ENCODE assay signal across 1 cellular context in genomic region chr7:80848841-80849240, GRCh38.
A peak's percentile ranks its signal among the peaks of the same experiment; 100 is the strongest.
TF ChIP-seq lines count a peak whose summit lies in the region.

No MANE protein-coding gene starts in this region.

TF ChIP-seq in HEK293, 187 proteins besides CTCF, POLR2A, EP300 and RAD21 (continued from another document):
- TF ChIP-seq BCL11B (tag by site-specific recombination; IDR thresholded peaks at IDR 0.05; ENCODE audit: low read depth): no peak
- TF ChIP-seq ZNF302 (tag by site-specific recombination; IDR thresholded peaks at IDR 0.05; ENCODE audit: low read depth): no peak
- TF ChIP-seq ZBTB21 (tag by site-specific recombination; IDR thresholded peaks at IDR 0.05): peak; percentile 58; the same call in 1 of the 2 replicates
- no peak for TF ChIP-seq HOXD13 (CRISPR knock-in tag; IDR thresholded peaks at IDR 0.05; ENCODE audit: borderline replicate concordance)
- TF ChIP-seq ZNF580 (tag by site-specific recombination; IDR thresholded peaks at IDR 0.05): peak; percentile 91
- no peak for TF ChIP-seq ZNF658 (tag by site-specific recombination; IDR thresholded peaks at IDR 0.05)
- TF ChIP-seq MYNN (tag by site-specific recombination; IDR thresholded peaks at IDR 0.05; ENCODE audit: borderline replicate concordance): no peak
- TF ChIP-seq ZNF169 (tag by site-specific recombination; IDR thresholded peaks at IDR 0.05): no peak
- peak; percentile 70; the same call in 1 of the 2 replicates for TF ChIP-seq BCL11A (tag by site-specific recombination; IDR thresholded peaks at IDR 0.05; ENCODE audit: low read depth)
- TF ChIP-seq KLF8 (tag by site-specific recombination; IDR thresholded peaks at IDR 0.05): peak; percentile 78
- 0 out of 2 replicates have a peak, but pooled peaks have one; percentile 8 for TF ChIP-seq ATF2 (tag by site-specific recombination; IDR thresholded peaks at IDR 0.05; ENCODE audit: low read depth)
- TF ChIP-seq ZNF354C (tag by site-specific recombination; IDR thresholded peaks at IDR 0.05; ENCODE audit: borderline replicate concordance, low read depth): no peak
- TF ChIP-seq ZFP37 (tag by site-specific recombination; IDR thresholded peaks at IDR 0.05): no peak
- peak; percentile 76 for TF ChIP-seq ZNF639 (tag by site-specific recombination; IDR thresholded peaks at IDR 0.05)
- peak; percentile 27; the same call in 1 of the 2 replicates for TF ChIP-seq GLI2 (tag by site-specific recombination; IDR thresholded peaks at IDR 0.05; ENCODE audit: borderline replicate concordance, low read depth)
- TF ChIP-seq FEZF1 (tag by site-specific recombination; IDR thresholded peaks at IDR 0.05): peak; percentile 82
- no peak for TF ChIP-seq ZNF148 (tag by site-specific recombination; IDR thresholded peaks at IDR 0.05; ENCODE audit: borderline replicate concordance)
- no peak for TF ChIP-seq ZNF19 (tag by site-specific recombination; IDR thresholded peaks at IDR 0.05; ENCODE audit: low read depth)
- TF ChIP-seq ZNF433 (tag by site-specific recombination; IDR thresholded peaks at IDR 0.05; ENCODE audit: low read depth): no peak
- TF ChIP-seq ZNF37A (tag by site-specific recombination; IDR thresholded peaks at IDR 0.05): no peak
- TF ChIP-seq ZNF112 (tag by site-specific recombination; IDR thresholded peaks at IDR 0.05): no peak
- peak; percentile 80 for TF ChIP-seq HIC1 (tag by site-specific recombination; IDR thresholded peaks at IDR 0.05)
- TF ChIP-seq GFI1B (tag by site-specific recombination; IDR thresholded peaks at IDR 0.05): no peak
- TF ChIP-seq ZNF677 (tag by site-specific recombination; IDR thresholded peaks at IDR 0.05): no peak
- peak; percentile 43; the same call in 1 of the 2 replicates for TF ChIP-seq ZNF692 (tag by site-specific recombination; IDR thresholded peaks at IDR 0.05)
- no peak for TF ChIP-seq ZNF274 (IDR thresholded peaks at IDR 0.05; ENCODE audit: low read length)
- TF ChIP-seq ZNF274 (tag by site-specific recombination; IDR thresholded peaks at IDR 0.05; ENCODE audit: borderline replicate concordance): no peak
- TF ChIP-seq ZNF24 (tag by site-specific recombination; IDR thresholded peaks at IDR 0.05): 0 out of 2 replicates have a peak, but pooled peaks have one; percentile 54
- TF ChIP-seq EGR2 (tag by site-specific recombination; IDR thresholded peaks at IDR 0.05; ENCODE audit: low read depth): no peak
- TF ChIP-seq ZNF16 (tag by site-specific recombination; IDR thresholded peaks at IDR 0.05; ENCODE audit: low read depth): no peak
- TF ChIP-seq ZNF138 (tag by site-specific recombination; IDR thresholded peaks at IDR 0.05; ENCODE audit: borderline replicate concordance): no peak
- peak; percentile 98 for TF ChIP-seq PRDM6 (tag by site-specific recombination; IDR thresholded peaks at IDR 0.05)
- TF ChIP-seq ZBTB6 (tag by site-specific recombination; IDR thresholded peaks at IDR 0.05): no peak
- TF ChIP-seq ZNF146 (tag by site-specific recombination; IDR thresholded peaks at IDR 0.05): 0 out of 2 replicates have a peak, but pooled peaks have one; percentile 19
TF ChIP-seq in HEK293: peak in this region for 37.
